In the genomic region with DNA sequence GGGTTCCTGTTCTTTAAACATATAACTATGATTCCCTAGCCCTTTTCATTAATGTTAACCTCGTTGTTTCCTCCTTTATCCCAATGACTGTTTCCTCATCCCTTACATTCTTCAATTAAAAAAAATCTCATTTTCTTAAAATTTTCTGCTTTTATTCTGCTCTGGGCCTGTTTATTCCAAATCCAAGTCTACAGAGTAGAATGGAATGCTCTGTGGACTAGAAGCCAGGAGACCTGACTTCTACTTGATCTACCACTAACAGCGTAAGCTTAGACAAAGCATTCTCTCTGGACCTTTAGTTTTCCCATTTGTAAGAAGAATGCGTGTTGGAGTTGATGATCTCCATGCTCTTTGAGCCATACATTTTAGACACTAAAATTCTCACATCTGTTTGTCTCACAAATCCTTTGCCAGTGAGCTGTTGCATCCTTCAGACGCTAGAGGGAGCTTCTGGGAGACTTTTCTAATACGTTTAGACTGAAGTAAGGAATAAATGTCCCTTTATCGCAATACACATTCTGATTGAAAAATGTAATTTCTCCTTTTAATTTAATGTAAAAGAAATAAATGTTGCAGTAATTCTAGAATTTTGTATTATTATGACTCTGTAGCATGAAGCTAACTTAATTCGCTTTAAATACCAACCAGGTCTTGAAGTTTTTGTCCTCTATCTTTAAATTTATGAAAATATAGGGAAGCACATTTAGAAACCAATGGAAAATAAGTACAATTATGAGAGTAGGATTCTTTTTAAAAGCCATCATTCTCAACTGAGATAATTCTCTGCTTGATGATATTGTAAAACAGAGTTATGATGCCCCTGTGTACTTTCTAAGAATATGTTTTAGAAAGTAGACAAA, we compare ENCODE assay signal across 9 cellular contexts. TPM values are rescaled to one million over a fixed set of nuclear protein-coding genes. Genes with fewer than 3 reads are reported as not detected.
A peak's percentile ranks its signal among the peaks of the same experiment; 100 is the strongest.
DNase-seq lines count a peak whose midpoint lies in the region; ATAC-seq and TF ChIP-seq lines count a peak whose summit lies in the region.
"Had no signal": no experiment of that assay in that cellular context is flagged by ENCODE, and none has a peak within 500 bp of the region (broad histone marks: within the 10 kb centered on the region; RNA-seq: fewer than 3 reads in every experiment).

No MANE protein-coding gene starts in this region.

- H3K36me3 ChIP-seq in esophagus muscularis mucosa: no peaks in the 10 kb centered on the region
- no peaks in the 10 kb centered on the region for H3K36me3 ChIP-seq in neuronal stem cell (replicated peaks in 1 of 2; ENCODE audit: control insufficient read depth in 2 of 2, insufficient read depth in 2 of 2, low read length in 2 of 2)
- H3K36me3 ChIP-seq: SJSA1 had no signal

- no peak overlapping the region for H2BK120ac ChIP-seq in neuronal stem cell (ENCODE audit: low read depth, low read length)

- no peak overlapping the region for H2BK5ac ChIP-seq in neuronal stem cell (ENCODE audit: low read length)

- no peak overlapping the region for H2BK15ac ChIP-seq in neuronal stem cell (ENCODE audit: low read length)

- no peaks in the 10 kb centered on the region for H3K27me3 ChIP-seq in esophagus muscularis mucosa
- no peaks in the 10 kb centered on the region for H3K27me3 ChIP-seq in neuronal stem cell (ENCODE audit: control insufficient read depth in 3 of 3, insufficient read depth in 3 of 3, low read depth in 1 of 3, low read length in 3 of 3)
- H3K27me3 ChIP-seq: SJSA1 had no signal

- H3K4me1 ChIP-seq in esophagus muscularis mucosa (no peaks in the 10 kb centered on the region), neuronal stem cell (ENCODE audit: control insufficient read depth in 2 of 2, insufficient read depth in 1 of 2, low read depth in 1 of 2, low read length in 2 of 2) (no peaks in the 10 kb centered on the region)
- H3K4me1 ChIP-seq: SJSA1 had no signal

- H3K79me1 ChIP-seq in neuronal stem cell (ENCODE audit: low read depth, low read length): no peaks in the 10 kb centered on the region

- H3K4me3 Mint-ChIP-seq in stimulated activated memory B cell treated with anti-CD40 and anti-IgM and Interleukin-4, amounts not matched to agents 10 μg/mL and 1 μg/mL and 100 μg/mL, for 72 hours: no peak overlapping the region

- H3K23ac ChIP-seq in neuronal stem cell (ENCODE audit: low read depth, low read length, poor library complexity): no peak overlapping the region

- intact Hi-C loops in esophagus muscularis mucosa (cut with DNase I): loop anchor here (2.0 kb wide), 1 partner anchor 167 kb away; no protein-coding TSS in a partner anchor

- H3K4ac ChIP-seq in neuronal stem cell (ENCODE audit: low read length): no peak overlapping the region

- H3K9me3 ChIP-seq in esophagus muscularis mucosa (no peaks in the 10 kb centered on the region), neuronal stem cell (replicated peaks in 1 of 2; ENCODE audit: control insufficient read depth in 2 of 2, insufficient read depth in 1 of 2, low read depth in 1 of 2, low read length in 2 of 2) (no peaks in the 10 kb centered on the region)
- H3K9me3 ChIP-seq: SJSA1 had no signal

- H2BK12ac ChIP-seq in neuronal stem cell (ENCODE audit: low read length): no peak overlapping the region

- no peak for TF ChIP-seq POLR2A in NB4 (IDR thresholded peaks at IDR 0.05; ENCODE audit: extremely low read depth, insufficient read length)
- no peak for TF ChIP-seq POLR2A in esophagus muscularis mucosa (IDR thresholded peaks at IDR 0.05; ENCODE audit: low read depth)

- peak; percentile 75 for ATAC-seq in HG02642 (IDR thresholded peaks at IDR 0.05; ENCODE audit: poor library complexity, unreplicated experiment)
- no peak for ATAC-seq in stimulated activated memory B cell treated with anti-CD40 and anti-IgM and Interleukin-4, amounts not matched to agents 10 μg/mL and 1 μg/mL and 100 μg/mL, for 72 hours

- H3K14ac ChIP-seq in neuronal stem cell (ENCODE audit: low read length): no peak overlapping the region

- H3K4me3 ChIP-seq in AG10803 (ENCODE audit: low read length): no peak overlapping the region
- H3K4me3 ChIP-seq in NB4 (ENCODE audit: low read depth, low read length): no peak overlapping the region
- H3K4me3 ChIP-seq in esophagus muscularis mucosa: no peak overlapping the region
- H3K4me3 ChIP-seq in neuronal stem cell (ENCODE audit: low read length in 2 of 2): no peak overlapping the region
- H3K4me3 ChIP-seq: SJSA1 had no signal

- H3K27ac ChIP-seq in esophagus muscularis mucosa (replicated peaks in 1 of 4) (no peak overlapping the region), neuronal stem cell (replicated peaks; ENCODE audit: low read length) (no peak overlapping the region)
- H3K27ac ChIP-seq: SJSA1 had no signal

- no peak overlapping the region for H2AFZ ChIP-seq in neuronal stem cell (ENCODE audit: low read length)

- no peaks in the 10 kb centered on the region for H3K9me3 Mint-ChIP-seq in stimulated activated memory B cell treated with anti-CD40 and anti-IgM and Interleukin-4, amounts not matched to agents 10 μg/mL and 1 μg/mL and 100 μg/mL, for 72 hours

- no peak overlapping the region for H2AK5ac ChIP-seq in neuronal stem cell (ENCODE audit: low read depth, low read length)

- peaks cover 5% of the 10 kb centered on the region for H3K4me1 Mint-ChIP-seq in stimulated activated memory B cell treated with anti-CD40 and anti-IgM and Interleukin-4, amounts not matched to agents 10 μg/mL and 1 μg/mL and 100 μg/mL, for 72 hours

- 29% methylated on average over 7 of the region's 7 CpGs for WGBS in esophagus muscularis mucosa
- WGBS in neuronal stem cell (ENCODE audit: extremely low coverage in 2 of 2, insufficient read length in 2 of 2, insufficient replicate concordance in 1 of 2), 2 donors: no CpG with 5 or more reads among the region's 7 CpGs

- H3K27ac Mint-ChIP-seq in stimulated activated memory B cell treated with anti-CD40 and anti-IgM and Interleukin-4, amounts not matched to agents 10 μg/mL and 1 μg/mL and 100 μg/mL, for 72 hours: no peak overlapping the region

- DNase-seq in AG10803 (ENCODE audit: low read depth) (peak; percentile 61), NB4 (ENCODE audit: low read depth) (peak; percentile 59), SKM-1 treated with dmso at 0.1 percent for 144 hours (lab: John Stamatoyannopoulos, UW; ENCODE audit: unreplicated experiment) (peak; percentile 61), esophagus muscularis mucosa (ENCODE audit: extremely low spot score) (no peak), neuronal stem cell (ENCODE audit: low spot score) (peak; percentile 54)

- H3K4me2 ChIP-seq in neuronal stem cell (ENCODE audit: insufficient read depth, low read length, poor library complexity, severe bottlenecking): no peak overlapping the region

- H4K8ac ChIP-seq in neuronal stem cell (ENCODE audit: low read depth, low read length): no peak overlapping the region

- TF ChIP-seq EP300 in esophagus muscularis mucosa (IDR thresholded peaks at IDR 0.05): no peak

- no peak overlapping the region for H3K9ac ChIP-seq in neuronal stem cell (ENCODE audit: low read depth, low read length, poor library complexity)

- no peak overlapping the region for H3K18ac ChIP-seq in neuronal stem cell (ENCODE audit: low read length)

- H4K91ac ChIP-seq in neuronal stem cell (ENCODE audit: low read depth, low read length, poor library complexity): no peak overlapping the region

- H3K36me3 Mint-ChIP-seq in stimulated activated memory B cell treated with anti-CD40 and anti-IgM and Interleukin-4, amounts not matched to agents 10 μg/mL and 1 μg/mL and 100 μg/mL, for 72 hours: no peaks in the 10 kb centered on the region

- peaks cover 31% of the 10 kb centered on the region for H3K27me3 Mint-ChIP-seq in stimulated activated memory B cell treated with anti-CD40 and anti-IgM and Interleukin-4, amounts not matched to agents 10 μg/mL and 1 μg/mL and 100 μg/mL, for 72 hours

- TF ChIP-seq CTCF in AG10803 (conservative IDR thresholded peaks at IDR 0.05; ENCODE audit: low read length): peak; percentile 99
- peak; percentile 75 for TF ChIP-seq CTCF in GM12874 (IDR thresholded peaks at IDR 0.05; ENCODE audit: insufficient read depth, low read depth, low read length)
- TF ChIP-seq CTCF in NB4 (IDR thresholded peaks at IDR 0.05; ENCODE audit: low read depth, low read length): peak; percentile 85
- peak; percentile 66 to 92 (median 83) for TF ChIP-seq CTCF in esophagus muscularis mucosa (IDR thresholded peaks at IDR 0.05)

RNA-seq across cellular contexts. Expression of gene GMNC, which starts 21.7 kb away (rescaled TPM):
- not detected for total RNA-seq in esophagus muscularis mucosa
- not detected for polyA plus RNA-seq in neuronal stem cell (2013, experiment 1 of 2)
- polyA plus RNA-seq in neuronal stem cell (2013, experiment 2 of 2): not detected
- total RNA-seq: SJSA1 had no signal
